In the genomic region with DNA sequence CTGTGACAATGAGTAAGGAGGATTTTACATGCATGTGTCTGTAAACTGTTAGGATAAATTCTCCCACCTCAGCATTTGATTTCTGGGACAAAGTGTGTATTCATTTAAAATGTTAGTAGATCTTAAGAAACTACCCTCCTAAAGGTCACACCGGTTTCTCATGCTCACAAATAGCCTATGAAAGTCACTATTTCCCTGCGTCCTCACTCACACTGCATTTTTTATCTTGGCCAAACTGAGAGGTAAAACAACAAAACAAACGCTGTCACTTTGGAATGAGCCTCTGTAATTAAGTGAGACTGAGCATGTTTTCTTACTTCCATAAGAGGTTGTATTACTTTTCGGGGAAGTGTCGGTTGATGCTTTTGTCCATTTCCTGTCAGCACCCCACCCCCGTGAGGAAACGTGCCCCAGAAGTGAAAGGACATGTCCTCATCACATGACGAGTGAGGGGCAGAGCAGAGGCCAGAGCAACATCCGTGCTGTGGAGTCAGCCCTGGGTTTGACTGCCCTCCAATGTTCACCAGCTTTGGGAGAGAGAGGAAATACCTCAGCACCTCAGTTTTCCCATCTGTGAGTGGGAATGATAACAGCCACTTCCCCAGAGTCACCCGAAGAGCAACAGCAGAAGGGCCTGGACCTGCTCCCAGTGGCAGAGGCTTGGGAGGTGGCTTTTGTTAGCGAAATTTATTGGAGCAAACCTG, we compare ENCODE assay signal across 8 cellular contexts. TPM values are rescaled to one million over a fixed set of nuclear protein-coding genes. Genes with fewer than 3 reads are reported as not detected.
DNase-seq lines count a peak whose midpoint lies in the region; ATAC-seq and TF ChIP-seq lines count a peak whose summit lies in the region.

No MANE protein-coding gene starts in this region.

- H3K4me1 Mint-ChIP-seq in naive thymus-derived CD4-positive, alpha-beta T cell: peaks cover 63 to 89% (median 76%) of the 10 kb centered on the region in 7 donors

- CTCF ChIA-PET in naive thymus-derived CD4-positive, alpha-beta T cell (lab: Charles Lee): no interaction called here

- H3K27ac Mint-ChIP-seq in naive thymus-derived CD4-positive, alpha-beta T cell: peak overlapping the region; percentile 93 to 99 (median 97)

- in situ Hi-C loops in GM18951 (cut with MboI; ENCODE audit: low sequenced_read_pairs, unreplicated experiment): no loop called here

- H3K27me3 Mint-ChIP-seq in naive thymus-derived CD4-positive, alpha-beta T cell: no peaks in the 10 kb centered on the region

- ATAC-seq in HG03039 (IDR thresholded peaks at IDR 0.05; ENCODE audit: unreplicated experiment): peak; percentile 33
- no peak for ATAC-seq in naive thymus-derived CD4-positive, alpha-beta T cell

- intact Hi-C loops in naive thymus-derived CD4-positive, alpha-beta T cell (cut with micrococcal nuclease): loop anchor here (2.0 to 10.0 kb wide), 11 partner anchors 38 to 1663 kb away; a partner anchor contains a TSS

- H3K36me3 Mint-ChIP-seq in naive thymus-derived CD4-positive, alpha-beta T cell: peaks cover 4 to 32% (median 10%) of the 10 kb centered on the region in 5 donors

- peaks cover 0 to 6% (median 0%) of the 10 kb centered on the region in 3 experiments for H3K36me3 ChIP-seq in naive thymus-derived CD4-positive, alpha-beta T cell (ENCODE audit: control insufficient read depth in 2 of 3, insufficient read depth in 3 of 3, low read length in 3 of 3)
- no peaks in the 10 kb centered on the region for H3K36me3 ChIP-seq in urinary bladder (ENCODE audit: insufficient read depth)

- H3K4me3 ChIP-seq in coronary artery: peak overlapping the region; percentile 45
- peak overlapping the region; percentile 28 for H3K4me3 ChIP-seq in naive thymus-derived CD4-positive, alpha-beta T cell (ENCODE audit: low read length)
- no peak overlapping the region for H3K4me3 ChIP-seq in urinary bladder (ENCODE audit: low read depth, low read length)

- H3K4me1 ChIP-seq in naive thymus-derived CD4-positive, alpha-beta T cell (ENCODE audit: control insufficient read depth in 2 of 2, insufficient read depth in 2 of 2, low read length in 2 of 2): peaks cover 51 to 72% of the 10 kb centered on the region in 2 donors
- no peaks in the 10 kb centered on the region for H3K4me1 ChIP-seq in urinary bladder (ENCODE audit: insufficient read depth)

- peak overlapping the region; percentile 78 to 96 (median 87) for H3K4me3 Mint-ChIP-seq in naive thymus-derived CD4-positive, alpha-beta T cell

- H3K9me3 Mint-ChIP-seq in naive thymus-derived CD4-positive, alpha-beta T cell: peaks cover 0 to 1% (median 0%) of the 10 kb centered on the region in 11 donors

- no peaks in the 10 kb centered on the region for H3K9me3 ChIP-seq in naive thymus-derived CD4-positive, alpha-beta T cell (ENCODE audit: control insufficient read depth in 2 of 3, low read length in 3 of 3)

- DNase-seq in UCSD-AML1 (lab: John Stamatoyannopoulos, UW; ENCODE audit: unreplicated experiment) (peak; percentile 60), coronary artery (ENCODE audit: low spot score) (peak; percentile 82), caudate nucleus (lab: John Stamatoyannopoulos, UW) (no peak), DMS79 (lab: John Stamatoyannopoulos, UW) (no peak)
- peak in 7 of 9 donors; percentile 24 to 66 (median 43) for DNase-seq in naive thymus-derived CD4-positive, alpha-beta T cell

- WGBS in urinary bladder: 35% methylated on average over 11 of the region's 11 CpGs

- POLR2A ChIA-PET in naive thymus-derived CD4-positive, alpha-beta T cell (lab: Charles Lee): interaction anchor here (1.4 kb wide), 1 partner anchor 27 kb away, joined by 9 read pairs; no protein-coding TSS in a partner anchor

- no peak for TF ChIP-seq CTCF in coronary artery (IDR thresholded peaks at IDR 0.05)

- TF ChIP-seq POLR2A in GM18951 (IDR thresholded peaks at IDR 0.05; ENCODE audit: extremely low read depth, insufficient read depth, insufficient read length): peak; percentile 39

- H3K27ac ChIP-seq in coronary artery (peak overlapping the region; percentile 92 to 98), urinary bladder (ENCODE audit: low read depth) (peak overlapping the region; percentile 26), caudate nucleus (ENCODE audit: low read depth, low read length) (no peak overlapping the region)
- H3K27ac ChIP-seq in naive thymus-derived CD4-positive, alpha-beta T cell (ENCODE audit: low read depth, low read length): peak overlapping the region; percentile 98

- H3K27me3 ChIP-seq in naive thymus-derived CD4-positive, alpha-beta T cell (ENCODE audit: control insufficient read depth in 2 of 2, insufficient read depth in 2 of 2, low read length in 2 of 2): no peaks in the 10 kb centered on the region

RNA-seq across cellular contexts. Expression of a gene that starts 3.1 kb away (rescaled TPM):
- 100 to 1,000 TPM; 114 to 146 (median 116) TPM for total RNA-seq in naive thymus-derived CD4-positive, alpha-beta T cell
- polyA plus RNA-seq in naive thymus-derived CD4-positive, alpha-beta T cell: 100 to 1,000 TPM; 249 to 277 TPM
- total RNA-seq in urinary bladder: 65.2 TPM
- 138 TPM for polyA plus RNA-seq in urinary bladder

Comparison
In these comparisons a context has a peak if more than half of its experiments do, and no peak if none do; other contexts are left out.
1. DNase-seq: peak in UCSD-AML1 (single experiment), coronary artery (single experiment) and naive thymus-derived CD4-positive, alpha-beta T cell (7 of 9); none in caudate nucleus (0 of 61) and DMS79 (single experiment).